Comparison of ENCODE assay signal across 14 cellular contexts in genomic region chr5:13664377-13664776, GRCh38.
DNase-seq lines count a peak whose midpoint lies in the region; FAIRE-seq and TF ChIP-seq lines count a peak whose summit lies in the region.
"Had no signal": no experiment of that assay in that cellular context is flagged by ENCODE, and none has a peak within 500 bp of the region (broad histone marks: within the 10 kb centered on the region; RNA-seq: fewer than 3 reads in every experiment).

No MANE protein-coding gene starts in this region.

- WGBS in trophoblast cell (ENCODE audit: extremely low coverage, insufficient coverage, insufficient read length) = no CpG with 5 or more reads among the region's 3 CpGs
- 50% methylated on average over 3 of the region's 3 CpGs for WGBS in prostate gland

- DNase-seq in Daoy (ENCODE audit: low read depth) (peak; percentile 64), NCI-H460 (ENCODE audit: extremely low read depth, low read depth) (peak; percentile 77), endothelial cell of umbilical vein (ENCODE audit: low read depth, low spot score) (peak; percentile 93), trophoblast cell (peak; percentile 21 to 38), posterior vena cava (ENCODE audit: low spot score) (no peak), osteocyte (ENCODE audit: extremely low spot score, unreplicated experiment) (no peak), prostate gland (ENCODE audit: low spot score) (no peak), COLO829 (ENCODE audit: low spot score) (no peak)
- DNase-seq: activated T-cell treated with anti-CD3 and anti-CD28 coated beads for 4 hours, body of pancreas, Caco-2, left colon had no signal

- H3K4me2 ChIP-seq in endothelial cell of umbilical vein (ENCODE audit: insufficient read depth, low read length) = peak overlapping the region; percentile 41
- no peak overlapping the region for H3K4me2 ChIP-seq in trophoblast cell (ENCODE audit: low read length)
- H3K4me2 ChIP-seq: KMS-11 had no signal

- H3K4me3 Mint-ChIP-seq in osteocyte (ENCODE audit: unreplicated experiment) = no peak overlapping the region

- H3K27ac ChIP-seq in endothelial cell of umbilical vein (ENCODE audit: insufficient read depth, low read depth, low read length) (peak overlapping the region; percentile 50), trophoblast cell (ENCODE audit: low read depth, low read length) (no peak overlapping the region), prostate gland (no peak overlapping the region)
- H3K27ac ChIP-seq: body of pancreas, KMS-11 had no signal

- H3K9me3 ChIP-seq in endothelial cell of umbilical vein (replicated peaks; ENCODE audit: control insufficient read depth, insufficient read depth, low read length) = no peaks in the 10 kb centered on the region
- no peaks in the 10 kb centered on the region for H3K9me3 ChIP-seq in trophoblast cell (ENCODE audit: insufficient read depth, low read depth, low read length)
- H3K9me3 ChIP-seq in prostate gland = no peaks in the 10 kb centered on the region
- H3K9me3 ChIP-seq: body of pancreas, Caco-2 had no signal

- H3K36me3 Mint-ChIP-seq in osteocyte (ENCODE audit: unreplicated experiment) = no peaks in the 10 kb centered on the region

- no peaks in the 10 kb centered on the region for H3K9me1 ChIP-seq in endothelial cell of umbilical vein (replicated peaks; ENCODE audit: control insufficient read depth, extremely low read depth, insufficient read depth, low read length)

- no peak overlapping the region for H3K4ac ChIP-seq in trophoblast cell (ENCODE audit: low read depth, low read length)

- no peak overlapping the region for H3K23ac ChIP-seq in trophoblast cell (ENCODE audit: low read length)

- POLR2A ChIA-PET in endothelial cell of umbilical vein (lab: Charles Lee) = no interaction called here

- no peak overlapping the region for H3K14ac ChIP-seq in trophoblast cell (ENCODE audit: low read length)

- peaks cover 10% of the 10 kb centered on the region for H3K4me1 ChIP-seq in endothelial cell of umbilical vein (ENCODE audit: control insufficient read depth, extremely low read depth, insufficient read depth, low read length)
- H3K4me1 ChIP-seq in trophoblast cell (ENCODE audit: control insufficient read depth in 1 of 2, insufficient read depth in 2 of 2, low read length in 2 of 2) = no peaks in the 10 kb centered on the region
- no peaks in the 10 kb centered on the region for H3K4me1 ChIP-seq in prostate gland (replicated peaks)
- H3K4me1 ChIP-seq: body of pancreas had no signal

- no peak overlapping the region for H2BK5ac ChIP-seq in trophoblast cell (ENCODE audit: low read depth, low read length, poor library complexity)

- peak; percentile 95 for FAIRE-seq in endothelial cell of umbilical vein (lab: Jason Lieb, UNC)
- FAIRE-seq: H1 had no signal

- no peak overlapping the region for H3K27ac Mint-ChIP-seq in osteocyte (ENCODE audit: unreplicated experiment)

- H2AFZ ChIP-seq in endothelial cell of umbilical vein (ENCODE audit: low read depth, low read length) (no peak overlapping the region), trophoblast cell (ENCODE audit: insufficient read depth, low read length, poor library complexity) (no peak overlapping the region)

- no peaks in the 10 kb centered on the region for H3K79me2 ChIP-seq in endothelial cell of umbilical vein (ENCODE audit: control insufficient read depth, insufficient read depth, low read length)
- H3K79me2 ChIP-seq in trophoblast cell (ENCODE audit: control insufficient read depth, insufficient read depth, low read length, poor library complexity) = no peaks in the 10 kb centered on the region

- H3K9ac ChIP-seq in endothelial cell of umbilical vein (replicated peaks; ENCODE audit: extremely low read depth, insufficient read depth, low read length) (no peak overlapping the region), trophoblast cell (ENCODE audit: low read length) (no peak overlapping the region)
- H3K9ac ChIP-seq: KMS-11 had no signal

- no peak overlapping the region for H2BK12ac ChIP-seq in trophoblast cell (ENCODE audit: low read length)

- no TSS peak for BruUV-seq in endothelial cell of umbilical vein (replicated peaks; lab: Mats Ljungman, UMichigan)

- intact Hi-C loops in endothelial cell of umbilical vein (cut with micrococcal nuclease) (loop anchor here (5.0 kb wide), 1 partner anchor 412 kb away; no protein-coding TSS in a partner anchor), posterior vena cava (cut with DNase I) (loop anchor here in 1 of 2 donors (10.0 kb wide), 1 partner anchor 400 kb away; no protein-coding TSS in a partner anchor), prostate gland (cut with DNase I) (no loop called here)

- H3K4me3 ChIP-seq in endothelial cell of umbilical vein (replicated peaks in 1 of 3; ENCODE audit: insufficient read depth in 1 of 3, low read depth in 1 of 3, low read length in 3 of 3) (no peak overlapping the region), trophoblast cell (ENCODE audit: low read depth, low read length) (no peak overlapping the region), prostate gland (no peak overlapping the region)
- H3K4me3 ChIP-seq: body of pancreas had no signal

- H4K20me1 ChIP-seq in endothelial cell of umbilical vein (replicated peaks; ENCODE audit: control insufficient read depth, extremely low read depth, insufficient read depth, low read length) = no peaks in the 10 kb centered on the region

- no peak overlapping the region for H3K18ac ChIP-seq in trophoblast cell (ENCODE audit: low read length)

- H3K27me3 Mint-ChIP-seq in osteocyte (ENCODE audit: unreplicated experiment) = no peaks in the 10 kb centered on the region

- no peak overlapping the region for H2AK5ac ChIP-seq in trophoblast cell (ENCODE audit: low read length)

- H3K9me3 Mint-ChIP-seq in osteocyte (ENCODE audit: unreplicated experiment) = no peaks in the 10 kb centered on the region

- no peak overlapping the region for H4K12ac ChIP-seq in trophoblast cell (ENCODE audit: low read depth, low read length)

- H2BK120ac ChIP-seq in trophoblast cell (ENCODE audit: insufficient read depth, low read length, poor library complexity) = no peak overlapping the region

- no peak overlapping the region for H4K8ac ChIP-seq in trophoblast cell (ENCODE audit: low read depth, low read length)

- H3K36me3 ChIP-seq in endothelial cell of umbilical vein (ENCODE audit: control insufficient read depth in 2 of 2, extremely low read depth in 1 of 2, insufficient read depth in 2 of 2, low read length in 2 of 2) = no peaks in the 10 kb centered on the region
- no peaks in the 10 kb centered on the region for H3K36me3 ChIP-seq in trophoblast cell (ENCODE audit: control insufficient read depth in 1 of 2, insufficient read depth in 2 of 2, low read length in 2 of 2)
- no peaks in the 10 kb centered on the region for H3K36me3 ChIP-seq in prostate gland

- dilution Hi-C loops in endothelial cell of umbilical vein (cut with MboI; ENCODE audit: extremely low pct_ligation_motif_present, low sequenced_read_pairs) = no loop called here

- TF ChIP-seq POLR2A in endothelial cell of umbilical vein (IDR thresholded peaks at IDR 0.05; ENCODE audit: low read depth, low read length) = no peak
- TF ChIP-seq POLR2A in prostate gland (IDR thresholded peaks at IDR 0.05) = no peak

- no peaks in the 10 kb centered on the region for H3K4me1 Mint-ChIP-seq in osteocyte (ENCODE audit: unreplicated experiment)

- H3K27me3 ChIP-seq in endothelial cell of umbilical vein (ENCODE audit: control insufficient read depth in 2 of 2, insufficient read depth in 2 of 2, low read length in 2 of 2) (no peaks in the 10 kb centered on the region), trophoblast cell (ENCODE audit: insufficient read depth, low read length) (no peaks in the 10 kb centered on the region), prostate gland (replicated peaks; ENCODE audit: insufficient read depth) (no peaks in the 10 kb centered on the region)
- H3K27me3 ChIP-seq: body of pancreas had no signal

- CTCF ChIA-PET in endothelial cell of umbilical vein (lab: Charles Lee) = no interaction called here

- TF ChIP-seq CTCF in endothelial cell of umbilical vein (IDR thresholded peaks at IDR 0.05; ENCODE audit: extremely low read depth in 1 of 2, insufficient read depth in 1 of 2, low read depth in 1 of 2, low read length in 2 of 2) (no peak), osteocyte (IDR thresholded peaks at IDR 0.05) (no peak), prostate gland (IDR thresholded peaks at IDR 0.05) (no peak)

- no peaks in the 10 kb centered on the region for H3K79me1 ChIP-seq in trophoblast cell (ENCODE audit: low read length)

- H4K91ac ChIP-seq in trophoblast cell (ENCODE audit: low read depth, low read length) = no peak overlapping the region

TF ChIP-seq in endothelial cell of umbilical vein, 7 proteins besides CTCF, POLR2A, EP300 and RAD21:
- TF ChIP-seq EZH2 (IDR thresholded peaks at IDR 0.05; ENCODE audit: borderline replicate concordance, low read depth, low read length, severe bottlenecking) (no peak), GATA2 (IDR thresholded peaks at IDR 0.05; ENCODE audit: insufficient read depth, insufficient read length, low read depth, low read length) (peak; percentile 55), MAX (IDR thresholded peaks at IDR 0.05; ENCODE audit: insufficient read depth, insufficient read length) (no peak), JUN (IDR thresholded peaks at IDR 0.05; ENCODE audit: borderline replicate concordance, insufficient read depth, insufficient read length, low read depth) (peak; percentile 89), MYC (IDR thresholded peaks at IDR 0.05; ENCODE audit: low read depth, low read length) (no peak), FOS (IDR thresholded peaks at IDR 0.05; ENCODE audit: borderline replicate concordance, insufficient read depth, low read length) (peak; percentile 97), POLR2AphosphoS5 (IDR thresholded peaks at IDR 0.05; ENCODE audit: insufficient read depth, low read depth, low read length) (peak; percentile 75)

Comparison
In these comparisons a context has a peak if more than half of its experiments do, and no peak if none do; other contexts are left out.
1. DNase-seq: peak in Daoy (single experiment), NCI-H460 (single experiment), endothelial cell of umbilical vein (single experiment) and trophoblast cell (2 of 2); none in posterior vena cava (single experiment), osteocyte (single experiment), prostate gland (single experiment) and COLO829 (single experiment).